18 cellular contexts compared by ENCODE assay signal in genomic region chr5:133700251-133700650, GRCh38.
"Had no signal": no experiment of that assay in that cellular context is flagged by ENCODE, and none has a peak within 500 bp of the region (broad histone marks: within the 10 kb centered on the region; RNA-seq: fewer than 3 reads in every experiment).

No MANE protein-coding gene starts in this region.

- H3K27me3 ChIP-seq: brain microvascular endothelial cell, colonic mucosa, gastrocnemius medialis, heart left ventricle, left lung, upper lobe of left lung had no signal

- H3K27me3 Mint-ChIP-seq: activated CD8-positive, alpha-beta T cell treated with anti-CD3 and anti-CD28 coated beads for 36 hours had no signal

- DNase-seq: activated B cell treated with CpG ODN at 0.5 μM for 24 hours; activated CD4-positive, alpha-beta T cell treated with anti-CD3 and anti-CD28 coated beads, Interleukin-2, amount 10 ng/mL, durations not matched to agents 24 days and 14 days; activated CD8-positive, alpha-beta T cell treated with anti-CD3 and anti-CD28 coated beads for 36 hours; activated naive CD4-positive, alpha-beta T cell treated with anti-CD3 and anti-CD28 coated beads for 36 hours; aorta; brain microvascular endothelial cell; colonic mucosa; gastrocnemius medialis; heart left ventricle; left lung; midbrain; stimulated activated CD4-positive, alpha-beta T cell treated with anti-CD3 and anti-CD28 coated beads, Interleukin-2, amount 100 ng/mL, for 24 hours had no signal

- H3K4me3 ChIP-seq: colonic mucosa, gastrocnemius medialis, heart left ventricle, left lung, upper lobe of left lung had no signal

- H3K27ac ChIP-seq: brain microvascular endothelial cell, colonic mucosa, gastrocnemius medialis, heart left ventricle, left lung, upper lobe of left lung had no signal

- ATAC-seq: activated CD8-positive, alpha-beta T cell treated with anti-CD3 and anti-CD28 coated beads for 36 hours; gastrocnemius medialis; heart left ventricle; left lung; T-cell had no signal

- H3K4me1 ChIP-seq: colonic mucosa, gastrocnemius medialis, heart left ventricle, left lung, upper lobe of left lung had no signal

- H3K4me1 Mint-ChIP-seq: T-cell had no signal

- H3K4me3 Mint-ChIP-seq: activated B cell treated with CpG ODN at 0.5 μM for 24 hours; activated CD4-positive, alpha-beta T cell treated with anti-CD3 and anti-CD28 coated beads, Interleukin-2, amount 10 ng/mL, durations not matched to agents 24 days and 14 days; activated CD8-positive, alpha-beta T cell treated with anti-CD3 and anti-CD28 coated beads for 36 hours; activated naive CD4-positive, alpha-beta T cell treated with anti-CD3 and anti-CD28 coated beads for 36 hours; activated T-helper 1 cell treated with anti-CD3 and anti-CD28 coated beads, Interleukin-12 subunit alpha, Interleukin-12 subunit beta, Interleukin-2, Interleukin-4 antibody, amounts not matched to agents 30 ng/mL and 10 ng/mL and 1 ng/mL, durations not matched to agents 14 hours and 24 hours and 36 hours; central memory CD8-positive, alpha-beta T cell; stimulated activated naive CD8-positive, alpha-beta T cell treated with anti-CD3 and anti-CD28 coated beads, Interleukin-15, Interleukin-2, amounts not matched to agents 100 ng/mL and 50 ng/mL, for 24 hours; T-cell had no signal

- H3K9me3 Mint-ChIP-seq: activated B cell treated with CpG ODN at 0.5 μM for 24 hours; activated CD4-positive, alpha-beta T cell treated with anti-CD3 and anti-CD28 coated beads, Interleukin-2, amount 10 ng/mL, durations not matched to agents 24 days and 14 days; activated CD8-positive, alpha-beta T cell treated with anti-CD3 and anti-CD28 coated beads for 36 hours; activated naive CD4-positive, alpha-beta T cell treated with anti-CD3 and anti-CD28 coated beads for 36 hours; activated T-helper 1 cell treated with anti-CD3 and anti-CD28 coated beads, Interleukin-12 subunit alpha, Interleukin-12 subunit beta, Interleukin-2, Interleukin-4 antibody, amounts not matched to agents 30 ng/mL and 10 ng/mL and 1 ng/mL, durations not matched to agents 14 hours and 24 hours and 36 hours; central memory CD8-positive, alpha-beta T cell; stimulated activated naive CD8-positive, alpha-beta T cell treated with anti-CD3 and anti-CD28 coated beads, Interleukin-15, Interleukin-2, amounts not matched to agents 100 ng/mL and 50 ng/mL, for 24 hours; T-cell had no signal

- H3K36me3 ChIP-seq: brain microvascular endothelial cell, colonic mucosa, gastrocnemius medialis, heart left ventricle, left lung, upper lobe of left lung had no signal

- H3K36me3 Mint-ChIP-seq: T-cell had no signal

- H3K9me3 ChIP-seq: colonic mucosa, gastrocnemius medialis, heart left ventricle, left lung, upper lobe of left lung had no signal

- H3K27ac Mint-ChIP-seq: activated B cell treated with CpG ODN at 0.5 μM for 24 hours; activated CD4-positive, alpha-beta T cell treated with anti-CD3 and anti-CD28 coated beads, Interleukin-2, amount 10 ng/mL, durations not matched to agents 24 days and 14 days; activated CD8-positive, alpha-beta T cell treated with anti-CD3 and anti-CD28 coated beads for 36 hours; activated naive CD4-positive, alpha-beta T cell treated with anti-CD3 and anti-CD28 coated beads for 36 hours; activated T-helper 1 cell treated with anti-CD3 and anti-CD28 coated beads, Interleukin-12 subunit alpha, Interleukin-12 subunit beta, Interleukin-2, Interleukin-4 antibody, amounts not matched to agents 30 ng/mL and 10 ng/mL and 1 ng/mL, durations not matched to agents 14 hours and 24 hours and 36 hours; progenitor cell of endocrine pancreas; T-cell had no signal
